1 cellular context compared by ENCODE assay signal in the genomic region with DNA sequence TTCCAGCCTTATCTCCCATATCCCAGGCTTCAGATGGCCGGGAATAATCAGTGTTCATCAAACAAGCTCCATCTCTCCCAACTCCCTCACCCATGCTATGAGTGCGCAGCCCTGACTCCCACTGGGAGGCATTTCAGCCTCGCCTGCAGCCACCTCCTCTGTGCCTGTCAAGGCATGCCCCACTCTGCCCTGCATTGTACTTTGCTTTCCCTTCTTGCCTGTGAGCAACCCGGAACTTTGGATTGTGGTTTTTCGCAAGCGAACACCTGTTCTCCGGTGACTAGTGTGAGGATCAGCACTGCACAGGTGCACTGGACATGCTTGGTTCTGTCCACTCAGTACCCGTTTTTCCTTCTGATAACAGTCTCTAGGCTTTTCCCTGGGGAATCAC.
TF ChIP-seq lines count a peak whose summit lies in the region.

No MANE protein-coding gene starts in this region.

TF ChIP-seq in HepG2, 621 proteins besides CTCF, POLR2A, EP300 and RAD21 (continued from another document and continues in another):
- TF ChIP-seq NRL (CRISPR knock-in tag; IDR thresholded peaks at IDR 0.05; ENCODE audit: borderline replicate concordance) (0 out of 2 replicates have a peak, but pooled peaks have one; percentile 30), ZNF670 (CRISPR knock-in tag; IDR thresholded peaks at IDR 0.05; ENCODE audit: borderline replicate concordance) (no peak), MEIS1 (CRISPR knock-in tag; IDR thresholded peaks at IDR 0.05; ENCODE audit: borderline replicate concordance) (0 out of 2 replicates have a peak, but pooled peaks have one; percentile 47), NFAT5 (CRISPR knock-in tag; IDR thresholded peaks at IDR 0.05) (no peak), ZNF24 (IDR thresholded peaks at IDR 0.05) (no peak), ZNF550 (CRISPR knock-in tag; IDR thresholded peaks at IDR 0.05; ENCODE audit: borderline replicate concordance) (no peak), ZEB1 (IDR thresholded peaks at IDR 0.05; ENCODE audit: insufficient replicate concordance, low read depth) (peak; percentile 79), HNF4A (CRISPR knock-in tag; IDR thresholded peaks at IDR 0.05) (peak; percentile 72), ZNF572 (CRISPR knock-in tag; IDR thresholded peaks at IDR 0.05) (no peak), SALL1 (CRISPR knock-in tag; IDR thresholded peaks at IDR 0.05) (peak; percentile 45), NKX3-1 (CRISPR knock-in tag; IDR thresholded peaks at IDR 0.05) (no peak), ZNF530 (CRISPR knock-in tag; IDR thresholded peaks at IDR 0.05; ENCODE audit: low read depth) (no peak), ZNF468 (CRISPR knock-in tag; IDR thresholded peaks at IDR 0.05) (no peak), CSRNP2 (CRISPR knock-in tag; conservative IDR thresholded peaks at IDR 0.05; ENCODE audit: low read depth) (no peak), JUNB (CRISPR knock-in tag; IDR thresholded peaks at IDR 0.05; ENCODE audit: borderline replicate concordance) (peak; percentile 11; the same call in 1 of the 2 replicates), AGO2 (optimal IDR thresholded peaks at IDR 0.05; ENCODE audit: low read depth, low read length) (no peak), MATR3 (CRISPR knock-in tag; IDR thresholded peaks at IDR 0.05) (no peak), ZBTB34 (CRISPR knock-in tag; IDR thresholded peaks at IDR 0.05) (no peak), ZNF232 (CRISPR knock-in tag; IDR thresholded peaks at IDR 0.05; ENCODE audit: borderline replicate concordance) (no peak), ZNF883 (CRISPR knock-in tag; IDR thresholded peaks at IDR 0.05; ENCODE audit: not compliant biosample characterization) (no peak), ZKSCAN1 (IDR thresholded peaks at IDR 0.05; ENCODE audit: low read length) (no peak), HDAC1 (CRISPR knock-in tag; IDR thresholded peaks at IDR 0.05) (peak; percentile 51; the same call in 1 of the 2 replicates), ZNF639 (CRISPR knock-in tag; conservative IDR thresholded peaks at IDR 0.05) (no peak), MXD4 (CRISPR knock-in tag; IDR thresholded peaks at IDR 0.05) (no peak), RXRB (CRISPR knock-in tag; IDR thresholded peaks at IDR 0.05; ENCODE audit: borderline replicate concordance) (no peak), IRF9 (CRISPR knock-in tag; IDR thresholded peaks at IDR 0.05; ENCODE audit: borderline replicate concordance) (no peak), SALL2 (CRISPR knock-in tag; IDR thresholded peaks at IDR 0.05) (no peak)
- TF ChIP-seq, protein P1, sequence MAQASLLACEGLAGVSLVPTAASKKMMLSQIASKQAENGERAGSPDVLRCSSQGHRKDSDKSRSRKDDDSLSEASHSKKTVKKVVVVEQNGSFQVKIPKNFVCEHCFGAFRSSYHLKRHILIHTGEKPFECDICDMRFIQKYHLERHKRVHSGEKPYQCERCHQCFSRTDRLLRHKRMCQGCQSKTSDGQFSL (CRISPR knock-in tag; IDR thresholded peaks at IDR 0.05): no peak
- TF ChIP-seq, protein P2, sequence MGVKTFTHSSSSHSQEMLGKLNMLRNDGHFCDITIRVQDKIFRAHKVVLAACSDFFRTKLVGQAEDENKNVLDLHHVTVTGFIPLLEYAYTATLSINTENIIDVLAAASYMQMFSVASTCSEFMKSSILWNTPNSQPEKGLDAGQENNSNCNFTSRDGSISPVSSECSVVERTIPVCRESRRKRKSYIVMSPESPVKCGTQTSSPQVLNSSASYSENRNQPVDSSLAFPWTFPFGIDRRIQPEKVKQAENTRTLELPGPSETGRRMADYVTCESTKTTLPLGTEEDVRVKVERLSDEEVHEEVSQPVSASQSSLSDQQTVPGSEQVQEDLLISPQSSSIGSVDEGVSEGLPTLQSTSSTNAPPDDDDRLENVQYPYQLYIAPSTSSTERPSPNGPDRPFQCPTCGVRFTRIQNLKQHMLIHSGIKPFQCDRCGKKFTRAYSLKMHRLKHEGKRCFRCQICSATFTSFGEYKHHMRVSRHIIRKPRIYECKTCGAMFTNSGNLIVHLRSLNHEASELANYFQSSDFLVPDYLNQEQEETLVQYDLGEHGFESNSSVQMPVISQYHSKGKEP (CRISPR knock-in tag; IDR thresholded peaks at IDR 0.05): no peak
- TF ChIP-seq, protein P3, sequence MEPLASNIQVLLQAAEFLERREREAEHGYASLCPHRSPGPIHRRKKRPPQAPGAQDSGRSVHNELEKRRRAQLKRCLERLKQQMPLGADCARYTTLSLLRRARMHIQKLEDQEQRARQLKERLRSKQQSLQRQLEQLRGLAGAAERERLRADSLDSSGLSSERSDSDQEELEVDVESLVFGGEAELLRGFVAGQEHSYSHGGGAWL (CRISPR knock-in tag; IDR thresholded peaks at IDR 0.05): 0 out of 2 replicates have a peak, but pooled peaks have one; percentile 49
- TF ChIP-seq, protein P4, sequence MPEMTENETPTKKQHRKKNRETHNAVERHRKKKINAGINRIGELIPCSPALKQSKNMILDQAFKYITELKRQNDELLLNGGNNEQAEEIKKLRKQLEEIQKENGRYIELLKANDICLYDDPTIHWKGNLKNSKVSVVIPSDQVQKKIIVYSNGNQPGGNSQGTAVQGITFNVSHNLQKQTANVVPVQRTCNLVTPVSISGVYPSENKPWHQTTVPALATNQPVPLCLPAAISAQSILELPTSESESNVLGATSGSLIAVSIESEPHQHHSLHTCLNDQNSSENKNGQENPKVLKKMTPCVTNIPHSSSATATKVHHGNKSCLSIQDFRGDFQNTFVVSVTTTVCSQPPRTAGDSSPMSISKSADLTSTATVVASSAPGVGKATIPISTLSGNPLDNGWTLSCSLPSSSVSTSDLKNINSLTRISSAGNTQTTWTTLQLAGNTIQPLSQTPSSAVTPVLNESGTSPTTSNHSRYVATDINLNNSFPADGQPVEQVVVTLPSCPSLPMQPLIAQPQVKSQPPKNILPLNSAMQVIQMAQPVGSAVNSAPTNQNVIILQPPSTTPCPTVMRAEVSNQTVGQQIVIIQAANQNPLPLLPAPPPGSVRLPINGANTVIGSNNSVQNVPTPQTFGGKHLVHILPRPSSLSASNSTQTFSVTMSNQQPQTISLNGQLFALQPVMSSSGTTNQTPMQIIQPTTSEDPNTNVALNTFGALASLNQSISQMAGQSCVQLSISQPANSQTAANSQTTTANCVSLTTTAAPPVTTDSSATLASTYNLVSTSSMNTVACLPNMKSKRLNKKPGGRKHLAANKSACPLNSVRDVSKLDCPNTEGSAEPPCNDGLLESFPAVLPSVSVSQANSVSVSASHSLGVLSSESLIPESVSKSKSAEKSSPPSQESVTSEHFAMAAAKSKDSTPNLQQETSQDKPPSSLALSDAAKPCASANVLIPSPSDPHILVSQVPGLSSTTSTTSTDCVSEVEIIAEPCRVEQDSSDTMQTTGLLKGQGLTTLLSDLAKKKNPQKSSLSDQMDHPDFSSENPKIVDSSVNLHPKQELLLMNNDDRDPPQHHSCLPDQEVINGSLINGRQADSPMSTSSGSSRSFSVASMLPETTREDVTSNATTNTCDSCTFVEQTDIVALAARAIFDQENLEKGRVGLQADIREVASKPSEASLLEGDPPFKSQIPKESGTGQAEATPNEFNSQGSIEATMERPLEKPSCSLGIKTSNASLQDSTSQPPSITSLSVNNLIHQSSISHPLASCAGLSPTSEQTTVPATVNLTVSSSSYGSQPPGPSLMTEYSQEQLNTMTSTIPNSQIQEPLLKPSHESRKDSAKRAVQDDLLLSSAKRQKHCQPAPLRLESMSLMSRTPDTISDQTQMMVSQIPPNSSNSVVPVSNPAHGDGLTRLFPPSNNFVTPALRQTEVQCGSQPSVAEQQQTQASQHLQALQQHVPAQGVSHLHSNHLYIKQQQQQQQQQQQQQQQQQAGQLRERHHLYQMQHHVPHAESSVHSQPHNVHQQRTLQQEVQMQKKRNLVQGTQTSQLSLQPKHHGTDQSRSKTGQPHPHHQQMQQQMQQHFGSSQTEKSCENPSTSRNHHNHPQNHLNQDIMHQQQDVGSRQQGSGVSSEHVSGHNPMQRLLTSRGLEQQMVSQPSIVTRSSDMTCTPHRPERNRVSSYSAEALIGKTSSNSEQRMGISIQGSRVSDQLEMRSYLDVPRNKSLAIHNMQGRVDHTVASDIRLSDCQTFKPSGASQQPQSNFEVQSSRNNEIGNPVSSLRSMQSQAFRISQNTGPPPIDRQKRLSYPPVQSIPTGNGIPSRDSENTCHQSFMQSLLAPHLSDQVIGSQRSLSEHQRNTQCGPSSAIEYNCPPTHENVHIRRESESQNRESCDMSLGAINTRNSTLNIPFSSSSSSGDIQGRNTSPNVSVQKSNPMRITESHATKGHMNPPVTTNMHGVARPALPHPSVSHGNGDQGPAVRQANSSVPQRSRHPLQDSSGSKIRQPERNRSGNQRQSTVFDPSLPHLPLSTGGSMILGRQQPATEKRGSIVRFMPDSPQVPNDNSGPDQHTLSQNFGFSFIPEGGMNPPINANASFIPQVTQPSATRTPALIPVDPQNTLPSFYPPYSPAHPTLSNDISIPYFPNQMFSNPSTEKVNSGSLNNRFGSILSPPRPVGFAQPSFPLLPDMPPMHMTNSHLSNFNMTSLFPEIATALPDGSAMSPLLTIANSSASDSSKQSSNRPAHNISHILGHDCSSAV (CRISPR knock-in tag; IDR thresholded peaks at IDR 0.05; ENCODE audit: borderline replicate concordance): no peak
